Comparison of ENCODE assay signal across 9 cellular contexts in genomic region chr5:132776932-132777208, GRCh38. TPM values are rescaled to one million over a fixed set of nuclear protein-coding genes. Genes with fewer than 3 reads are reported as not detected.
DNase-seq lines count a peak whose midpoint lies in the region; ATAC-seq and TF ChIP-seq lines count a peak whose summit lies in the region.
"Had no signal": no experiment of that assay in that cellular context is flagged by ENCODE, and none has a peak within 500 bp of the region (broad histone marks: within the 10 kb centered on the region; RNA-seq: fewer than 3 reads in every experiment).

No MANE protein-coding gene starts in this region.

- H3K4me3 ChIP-seq in AG04450 (ENCODE audit: low read depth, low read length) (peak overlapping the region; percentile 79), HL-60 (replicated peaks; ENCODE audit: insufficient read depth, low read length) (peak overlapping the region; percentile 55), coronary artery (peak overlapping the region; percentile 92), mucosa of stomach (ENCODE audit: low read length) (peak overlapping the region; percentile 69)

- H3K27me3 ChIP-seq in AG04450 (ENCODE audit: control insufficient read depth, insufficient read depth, low read length) = no peaks in the 10 kb centered on the region
- H3K27me3 ChIP-seq in HL-60 (ENCODE audit: insufficient read depth, poor library complexity, severe bottlenecking) = no peaks in the 10 kb centered on the region
- no peaks in the 10 kb centered on the region for H3K27me3 ChIP-seq in mucosa of stomach (ENCODE audit: control insufficient read depth, insufficient read depth, low read length)

- TF ChIP-seq CTCF in AG04450 (IDR thresholded peaks at IDR 0.05; ENCODE audit: low read depth, low read length) (no peak), HL-60 (IDR thresholded peaks at IDR 0.05; ENCODE audit: insufficient read depth, low read length) (no peak), coronary artery (IDR thresholded peaks at IDR 0.05) (no peak)

- peaks cover 37% of the 10 kb centered on the region for H3K4me1 ChIP-seq in mucosa of stomach (ENCODE audit: control insufficient read depth, insufficient read depth, low read length)

- H3K9me3 ChIP-seq in AG04450 (ENCODE audit: control insufficient read depth, insufficient read depth, low read length) (no peaks in the 10 kb centered on the region), mucosa of stomach (ENCODE audit: control insufficient read depth, low read length) (no peaks in the 10 kb centered on the region)

- DNase-seq in AG04450 (ENCODE audit: low read depth, low spot score) (no peak), HL-60 (ENCODE audit: low read depth in 1 of 2, low spot score in 1 of 2) (no peak), coronary artery (ENCODE audit: low spot score) (no peak), HCEC 1CT (no peak)
- no peak for DNase-seq in activated CD4-positive, alpha-beta T cell treated with anti-CD3 and anti-CD28 coated beads for 1 hour
- DNase-seq: DMS153 had no signal

- CTCF ChIA-PET in AG04450 (lab: Charles Lee) = no interaction called here

- POLR2A ChIA-PET in AG04450 (lab: Yijun Ruan, JAX) = interaction anchor here (0.7 kb wide), 1 partner anchor 350 kb away, joined by 3 read pairs; no protein-coding TSS in a partner anchor

- peak overlapping the region; percentile 73 for H3K9ac ChIP-seq in mucosa of stomach (ENCODE audit: low read length)

- H3K27ac ChIP-seq in AG04450 (ENCODE audit: low read depth, low read length) (no peak overlapping the region), HL-60 (replicated peaks) (no peak overlapping the region), coronary artery (peak overlapping the region; percentile 82 to 97)

- no peaks in the 10 kb centered on the region for H3K36me3 ChIP-seq in mucosa of stomach (ENCODE audit: control insufficient read depth, insufficient read depth, low read length)

- no peak for ATAC-seq in GM18502 (IDR thresholded peaks at IDR 0.05; ENCODE audit: poor library complexity, unreplicated experiment)
- ATAC-seq in HG02938 (IDR thresholded peaks at IDR 0.05; ENCODE audit: unreplicated experiment) = no peak

RNA-seq across cellular contexts. Expression of gene SEPTIN8, which starts 0.2 kb away (rescaled TPM):
- 62.4 and 70.0 TPM in 2 replicates for polyA plus RNA-seq in AG04450 (2011; rRNA removed)
- polyA minus RNA-seq in AG04450 (2011; rRNA and poly(A)+ RNA removed) = 49.2 and 55.2 TPM in 2 replicates

RNA-seq across cellular contexts. Expression of gene CCNI2, which starts 29.6 kb away (rescaled TPM):
- polyA plus RNA-seq in AG04450 (2011; rRNA removed) = not detected in 2 replicates
- not detected in 2 replicates for polyA minus RNA-seq in AG04450 (2011; rRNA and poly(A)+ RNA removed)

RNA-seq across cellular contexts. Expression of gene SOWAHA, which starts 36.2 kb away (rescaled TPM):
- polyA plus RNA-seq in AG04450 (2011; rRNA removed) = 0.05 TPM in 1 of 2 replicates, not detected in the other
- 0.05 TPM in 1 of 2 replicates, not detected in the other for polyA minus RNA-seq in AG04450 (2011; rRNA and poly(A)+ RNA removed)

RNA-seq across cellular contexts. Expression of gene KIF3A, which starts 39.5 kb away (rescaled TPM):
- 6.7 and 8.9 TPM in 2 replicates for polyA plus RNA-seq in AG04450 (2011; rRNA removed)
- polyA minus RNA-seq in AG04450 (2011; rRNA and poly(A)+ RNA removed) = 2.7 and 10.3 TPM in 2 replicates

RNA-seq across cellular contexts. Expression of gene SHROOM1, which starts 53.6 kb away (rescaled TPM):
- 4.5 and 6.0 TPM in 2 replicates for polyA plus RNA-seq in AG04450 (2011; rRNA removed)
- polyA minus RNA-seq in AG04450 (2011; rRNA and poly(A)+ RNA removed) = 7.6 and 8.0 TPM in 2 replicates

Comparison
In these comparisons a context has a peak if more than half of its experiments do, and no peak if none do; other contexts are left out.
1. H3K27ac ChIP-seq: peak in coronary artery (2 of 2); none in AG04450 (single experiment) and HL-60 (single experiment).
2. Peak in every context shown above with its lines, with median percentiles within 50 percentile points of each other: H3K4me3 ChIP-seq.